In genomic region chr6:137182654-137183073, GRCh38 we compare ENCODE assay signal across 8 cellular contexts. TPM values are rescaled to one million over a fixed set of nuclear protein-coding genes. Genes with fewer than 3 reads are reported as not detected.
"Had no signal": no experiment of that assay in that cellular context is flagged by ENCODE, and none has a peak within 500 bp of the region (broad histone marks: within the 10 kb centered on the region; RNA-seq: fewer than 3 reads in every experiment).

No MANE protein-coding gene starts in this region.

- H3K4me3 Mint-ChIP-seq: H9, HFFc6 had no signal

- H3K27ac Mint-ChIP-seq: H9, HFFc6 had no signal

- H3K27ac ChIP-seq: GM23248 had no signal

- DNase-seq: GM23248, H9, HCEC 1CT, HFFc6, IMR-90, KBM-7 had no signal

- H3K4me3 ChIP-seq: GM23248 had no signal

- H2AFZ ChIP-seq: GM23248 had no signal

- H3K9ac ChIP-seq: GM23248 had no signal

RNA-seq across cellular contexts. Expression of gene IL22RA2, which starts 9.2 kb away (rescaled TPM):
- total RNA-seq: GM23248, H1, H9, HFFc6, HT-29, IMR-90 had no signal
- polyA plus RNA-seq: GM23248, H1, IMR-90 had no signal
